15 cellular contexts compared by ENCODE assay signal in the genomic region with DNA sequence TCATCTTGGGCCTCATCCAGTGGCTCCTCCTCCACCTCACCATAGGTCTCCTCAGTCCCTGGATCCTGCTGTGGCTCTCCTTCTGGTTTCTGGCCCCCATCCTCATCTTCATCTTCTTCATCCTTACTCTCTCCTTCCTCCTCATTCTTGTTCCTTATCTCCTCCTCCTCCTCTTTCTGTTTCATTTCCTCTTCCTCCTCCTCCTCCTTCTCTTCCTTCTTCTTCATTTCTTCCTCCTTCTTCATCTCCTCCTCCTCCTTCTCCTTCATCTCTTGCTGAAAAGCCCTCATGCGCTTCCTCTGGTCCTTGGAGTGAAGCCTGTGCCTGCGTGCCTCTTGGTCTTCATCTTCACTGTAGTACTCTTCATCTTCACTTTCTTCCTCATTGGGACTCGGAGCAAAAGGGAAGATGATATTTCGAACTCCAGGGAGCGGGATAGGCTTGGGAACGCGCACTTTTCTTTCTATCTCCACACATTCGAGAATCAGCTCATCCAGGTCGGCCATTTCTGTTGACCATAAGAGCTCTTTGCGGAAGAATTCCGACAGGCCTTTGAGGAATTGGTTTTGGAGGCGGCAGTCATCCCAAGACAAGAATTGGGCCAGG. TPM values are rescaled to one million over a fixed set of nuclear protein-coding genes. Genes with fewer than 3 reads are reported as not detected.
A peak's percentile ranks its signal among the peaks of the same experiment; 100 is the strongest.
DNase-seq lines count a peak whose midpoint lies in the region; ATAC-seq, FAIRE-seq and TF ChIP-seq lines count a peak whose summit lies in the region.
"Had no signal": no experiment of that assay in that cellular context is flagged by ENCODE, and none has a peak within 500 bp of the region (broad histone marks: within the 10 kb centered on the region; RNA-seq: fewer than 3 reads in every experiment).

No MANE protein-coding gene starts in this region.

- no peak overlapping the region for H4K91ac ChIP-seq in H9 (ENCODE audit: insufficient read length, low read depth, low read length)

- H4K20me1 ChIP-seq in H9 (ENCODE audit: control insufficient read depth, insufficient read depth, insufficient read length) = no peaks in the 10 kb centered on the region
- peaks cover 4% of the 10 kb centered on the region for H4K20me1 ChIP-seq in astrocyte (ENCODE audit: insufficient read depth, low read length)
- no peaks in the 10 kb centered on the region for H4K20me1 ChIP-seq in smooth muscle cell (ENCODE audit: low read depth)

- no peak overlapping the region for H3K23ac ChIP-seq in H9 (ENCODE audit: insufficient read length, low read depth, low read length)

- H3K27me3 ChIP-seq in H9 (ENCODE audit: insufficient read depth, low read length) (peaks cover 13% of the 10 kb centered on the region; the same call in 1 of the 2 replicates), astrocyte (ENCODE audit: insufficient read depth, low read length) (no peaks in the 10 kb centered on the region), iPS-18a (ENCODE audit: control insufficient read depth, insufficient read depth, low read length) (peaks cover 55% of the 10 kb centered on the region), smooth muscle cell (ENCODE audit: low read depth) (no peaks in the 10 kb centered on the region)

- H3K79me2 ChIP-seq in H9 (ENCODE audit: insufficient read depth, low read length) = no peaks in the 10 kb centered on the region
- H3K79me2 ChIP-seq in astrocyte (ENCODE audit: insufficient read depth, low read length) = no peaks in the 10 kb centered on the region
- no peaks in the 10 kb centered on the region for H3K79me2 ChIP-seq in smooth muscle cell (ENCODE audit: low read depth)

- no peak overlapping the region for H3K56ac ChIP-seq in H9 (ENCODE audit: insufficient read length, low read depth, low read length)

- H3K27ac Mint-ChIP-seq in H9 (no peak overlapping the region), astrocyte (ENCODE audit: unreplicated experiment) (no peak overlapping the region)

- no peak overlapping the region for H2BK120ac ChIP-seq in H9 (ENCODE audit: low read depth, low read length, poor library complexity, severe bottlenecking)

- no peak for DNase-seq in H9
- DNase-seq in astrocyte (ENCODE audit: low read depth) = no peak
- DNase-seq in smooth muscle cell (lab: John Stamatoyannopoulos, UW; ENCODE audit: unreplicated experiment) = no peak
- DNase-seq in glomerular visceral epithelial cell (ENCODE audit: extremely low spot score) = no peak
- DNase-seq in activated CD4-positive, CD25-positive, alpha-beta regulatory T cell treated with anti-CD3 and anti-CD28 coated beads, Interleukin-2, amount 50 U/mL, for 72 hours = no peak
- DNase-seq in ACHN = no peak
- DNase-seq: DMS53; naive thymus-derived CD4-positive, alpha-beta T cell; NCI-H1694; NCI-H524; stimulated activated CD4-positive, alpha-beta T cell treated with anti-CD3 and anti-CD28 coated beads, Interleukin-15, amount 100 ng/mL, for 24 hours had no signal

- H2BK12ac ChIP-seq in H9 (ENCODE audit: insufficient read length, low read depth, low read length) = no peak overlapping the region

- no peak overlapping the region for H4K8ac ChIP-seq in H9 (replicated peaks; ENCODE audit: insufficient read length, low read depth, low read length)

- peak; percentile 80 for FAIRE-seq in astrocyte (lab: Jason Lieb, UNC)

- peak overlapping the region; percentile 52 to 75 for H3K4me3 Mint-ChIP-seq in H9
- H3K4me3 Mint-ChIP-seq in astrocyte (ENCODE audit: unreplicated experiment) = peak overlapping the region; percentile 79

- no peaks in the 10 kb centered on the region for H3K79me1 ChIP-seq in H9 (ENCODE audit: insufficient read depth, low read depth, low read length, poor library complexity, severe bottlenecking)

- H2BK5ac ChIP-seq in H9 (ENCODE audit: insufficient read length, low read length) = no peak overlapping the region

- TF ChIP-seq CTCF in H9 (conservative IDR thresholded peaks at IDR 0.05) (no peak), astrocyte (IDR thresholded peaks at IDR 0.05; ENCODE audit: insufficient read depth, low read depth, low read length) (no peak), smooth muscle cell (IDR thresholded peaks at IDR 0.05; ENCODE audit: borderline replicate concordance, insufficient read depth, poor library complexity, severe bottlenecking) (no peak)

- H3K4me1 ChIP-seq in H9 (ENCODE audit: insufficient read depth, low read length) (no peaks in the 10 kb centered on the region; the same call in 1 of the 2 replicates), astrocyte (ENCODE audit: insufficient read depth, low read length) (peaks cover 21% of the 10 kb centered on the region), iPS-18a (ENCODE audit: control insufficient read depth, low read depth, low read length) (no peaks in the 10 kb centered on the region), smooth muscle cell (ENCODE audit: low read depth) (no peaks in the 10 kb centered on the region)

- H3K36me3 ChIP-seq in astrocyte (ENCODE audit: insufficient read depth, low read length) (no peaks in the 10 kb centered on the region), iPS-18a (ENCODE audit: control insufficient read depth, low read depth, low read length) (no peaks in the 10 kb centered on the region), smooth muscle cell (ENCODE audit: low read depth) (no peaks in the 10 kb centered on the region)

- no CpG with 5 or more reads among the region's 12 CpGs for WGBS in H9 (ENCODE audit: extremely low coverage, insufficient read length, low lambda C conversion rate)
- WGBS in smooth muscle cell (ENCODE audit: low lambda C conversion rate) = 83% methylated on average over 12 of the region's 12 CpGs

- no peak overlapping the region for H3T11ph ChIP-seq in H9 (ENCODE audit: low read length)

- no peak overlapping the region for H3K27ac ChIP-seq in H9 (ENCODE audit: insufficient read length, low read depth, low read length)
- no peak overlapping the region for H3K27ac ChIP-seq in astrocyte (ENCODE audit: low read depth, low read length)
- H3K27ac ChIP-seq in iPS-18a (ENCODE audit: low read length) = no peak overlapping the region
- no peak overlapping the region for H3K27ac ChIP-seq in smooth muscle cell (ENCODE audit: low read depth)
- H3K27ac ChIP-seq: GM23248 had no signal

- no peak overlapping the region for H2BK15ac ChIP-seq in H9 (ENCODE audit: low read depth, low read length)

- H3K36me3 Mint-ChIP-seq in H9 (ENCODE audit: insufficient read depth in 1 of 3, low read depth in 3 of 3) (peaks cover 26 to 34% (median 28%) of the 10 kb centered on the region in 3 experiments), astrocyte (ENCODE audit: low read depth, unreplicated experiment) (peaks cover 7% of the 10 kb centered on the region)
- H3K36me3 Mint-ChIP-seq: naive thymus-derived CD4-positive, alpha-beta T cell had no signal

- no peaks in the 10 kb centered on the region for H3K23me2 ChIP-seq in H9 (ENCODE audit: insufficient read length, low read depth, low read length, poor library complexity, severe bottlenecking)

- H3K4me1 Mint-ChIP-seq in H9 = peaks cover 15 to 18% of the 10 kb centered on the region in 2 experiments
- peaks cover 16% of the 10 kb centered on the region for H3K4me1 Mint-ChIP-seq in astrocyte (ENCODE audit: low read depth, unreplicated experiment)

- peak overlapping the region; percentile 73 for H3K4me2 ChIP-seq in H9 (ENCODE audit: insufficient read depth, insufficient read length, low read length)
- H3K4me2 ChIP-seq in astrocyte (ENCODE audit: low read length) = peak overlapping the region; percentile 85
- H3K4me2 ChIP-seq in smooth muscle cell = peak overlapping the region; percentile 86

- H3K4me3 ChIP-seq in astrocyte (ENCODE audit: insufficient read depth, low read depth, low read length) = peak overlapping the region; percentile 33
- H3K4me3 ChIP-seq in iPS-18a (ENCODE audit: low read length) = peak overlapping the region; percentile 43
- peak overlapping the region; percentile 58 for H3K4me3 ChIP-seq in smooth muscle cell

- H3K9me3 Mint-ChIP-seq in H9 = peaks cover 74 to 79% of the 10 kb centered on the region in 2 experiments
- no peaks in the 10 kb centered on the region for H3K9me3 Mint-ChIP-seq in astrocyte (ENCODE audit: unreplicated experiment)
- H3K9me3 Mint-ChIP-seq: naive thymus-derived CD4-positive, alpha-beta T cell had no signal

- in situ Hi-C loops in ACHN (cut with HindIII; ENCODE audit: low pct_ligation_motif_present, low pct_unique_long_range_greater_than_20kb, low sequenced_read_pairs) = no loop called here

- H2AFZ ChIP-seq in H9 (ENCODE audit: low read length) (no peak overlapping the region), astrocyte (ENCODE audit: low read depth, low read length) (no peak overlapping the region), smooth muscle cell (ENCODE audit: low read depth) (no peak overlapping the region)

- no peak overlapping the region for H2BK20ac ChIP-seq in H9 (ENCODE audit: low read depth, low read length, poor library complexity, severe bottlenecking)

- peaks cover 24% of the 10 kb centered on the region for H3K9me3 ChIP-seq in H9 (ENCODE audit: control insufficient read depth, low read depth, low read length)
- no peaks in the 10 kb centered on the region for H3K9me3 ChIP-seq in astrocyte (ENCODE audit: insufficient read depth, low read depth, low read length)
- H3K9me3 ChIP-seq in iPS-18a (ENCODE audit: control insufficient read depth, low read depth, low read length) = peaks cover 8% of the 10 kb centered on the region
- no peaks in the 10 kb centered on the region for H3K9me3 ChIP-seq in smooth muscle cell (replicated peaks; ENCODE audit: low read depth)

- H2AK5ac ChIP-seq in H9 (ENCODE audit: insufficient read length, low read length) = no peak overlapping the region

- no peaks in the 10 kb centered on the region for H3F3A ChIP-seq in smooth muscle cell (ENCODE audit: low read depth)

- no peak overlapping the region for H3K9ac ChIP-seq in H9 (ENCODE audit: extremely low read depth, insufficient read length, low read length)
- H3K9ac ChIP-seq in astrocyte (ENCODE audit: low read length) = no peak overlapping the region
- no peak overlapping the region for H3K9ac ChIP-seq in iPS-18a (ENCODE audit: low read length)
- H3K9ac ChIP-seq in smooth muscle cell (ENCODE audit: low read depth) = no peak overlapping the region

- H3K27me3 Mint-ChIP-seq in H9 (ENCODE audit: low read depth) = peaks cover 74% of the 10 kb centered on the region
- H3K27me3 Mint-ChIP-seq in astrocyte (ENCODE audit: low read depth, unreplicated experiment) = no peaks in the 10 kb centered on the region

- H3K18ac ChIP-seq in H9 (ENCODE audit: insufficient read length, low read depth, low read length) = no peak overlapping the region

- ATAC-seq in GM19463 (IDR thresholded peaks at IDR 0.05; ENCODE audit: unreplicated experiment) = no peak
- ATAC-seq: naive thymus-derived CD4-positive, alpha-beta T cell; Panc1 had no signal

- H3K14ac ChIP-seq in H9 (ENCODE audit: insufficient read depth, low read length) = no peak overlapping the region

- H3K4ac ChIP-seq in H9 (ENCODE audit: low read depth, low read length) = no peak overlapping the region

- no peak overlapping the region for H4K5ac ChIP-seq in H9 (ENCODE audit: insufficient read length, low read depth, low read length)

RNA-seq across cellular contexts. Expression of gene RTL5, which starts 1.5 kb away (rescaled TPM):
- total RNA-seq in H9 (2021) = 1.1 and 1.2 TPM in 2 replicates
- 13.2 and 16.1 TPM in 2 replicates for total RNA-seq in astrocyte
- total RNA-seq in smooth muscle cell = 2.7 and 3.6 TPM in 2 replicates
- polyA plus RNA-seq in smooth muscle cell = 3.1 and 4.0 TPM in 2 replicates
- polyA plus RNA-seq: naive thymus-derived CD4-positive, alpha-beta T cell had no signal

RNA-seq across cellular contexts. Expression of gene PIN4, which starts 51.3 kb away (rescaled TPM):
- total RNA-seq in H9 (2021) (15.6 and 16.3 TPM in 2 replicates), astrocyte (7.9 and 8.7 TPM in 2 replicates), smooth muscle cell (15.9 and 18.9 TPM in 2 replicates)
- polyA plus RNA-seq in smooth muscle cell = 51.7 and 65.2 TPM in 2 replicates
